8 cellular contexts compared by ENCODE assay signal in the genomic region with DNA sequence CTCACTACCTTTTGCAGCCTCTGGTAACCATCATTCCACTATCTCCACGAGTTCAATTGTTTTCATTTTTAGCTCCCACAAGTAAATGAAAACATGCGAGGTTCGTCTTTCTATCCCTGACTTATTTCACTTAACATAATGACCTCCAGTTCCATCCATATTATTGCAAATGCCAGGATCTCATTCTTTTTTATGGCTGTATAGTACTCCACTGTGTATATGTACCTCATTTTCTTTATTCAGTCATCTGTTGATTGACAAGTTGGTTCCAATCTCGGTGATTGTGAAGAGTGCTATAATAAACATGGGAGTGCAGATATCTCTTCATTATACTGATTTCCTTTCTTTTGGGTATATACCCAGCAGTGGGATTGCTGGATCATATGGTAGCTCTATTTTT. TPM values are rescaled to one million over a fixed set of nuclear protein-coding genes. Genes with fewer than 3 reads are reported as not detected.
"Had no signal": no experiment of that assay in that cellular context is flagged by ENCODE, and none has a peak within 500 bp of the region (broad histone marks: within the 10 kb centered on the region; RNA-seq: fewer than 3 reads in every experiment).

No MANE protein-coding gene starts in this region.

- H3K4me3 ChIP-seq: GM12878 had no signal

- DNase-seq: GDM1, GF-D8 had no signal

- ATAC-seq: GM12878 had no signal

- FAIRE-seq: GM12878, GM12891, GM12892, GM18507, GM19239 had no signal

RNA-seq across cellular contexts. Expression of gene IL1RN, which starts 16.9 kb away (rescaled TPM):
- total RNA-seq: G401, GM12878 had no signal

RNA-seq across cellular contexts. Expression of gene PSD4, which starts 29.5 kb away (rescaled TPM):
- total RNA-seq: G401 had no signal
